24 cellular contexts compared by ENCODE assay signal in the genomic region with DNA sequence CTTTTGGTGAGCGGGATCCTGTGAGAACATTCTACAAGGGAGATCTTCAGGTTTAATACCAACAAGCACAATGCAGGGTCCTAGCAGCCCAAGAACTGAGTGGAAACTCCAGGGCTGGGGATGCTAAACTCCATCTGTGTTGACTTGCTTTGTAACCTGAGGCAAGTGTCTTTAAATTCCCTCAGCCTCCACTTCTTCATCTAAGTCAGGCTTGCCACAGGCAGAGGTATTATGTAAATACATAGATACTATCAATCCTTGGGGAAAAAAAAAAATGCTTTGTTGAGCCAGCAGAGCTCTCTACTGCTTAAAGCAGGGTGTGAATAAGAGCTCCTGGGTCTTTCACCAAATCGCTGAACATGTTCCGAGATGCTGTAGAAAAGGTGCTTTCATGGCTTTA.
DNase-seq lines count a peak whose midpoint lies in the region; ATAC-seq, FAIRE-seq and TF ChIP-seq lines count a peak whose summit lies in the region.
"Had no signal": no experiment of that assay in that cellular context is flagged by ENCODE, and none has a peak within 500 bp of the region (broad histone marks: within the 10 kb centered on the region; RNA-seq: fewer than 3 reads in every experiment).

No MANE protein-coding gene starts in this region.

- ATAC-seq in GM18502 (IDR thresholded peaks at IDR 0.05; ENCODE audit: poor library complexity, unreplicated experiment), result no peak
- ATAC-seq: activated naive CD4-positive, alpha-beta T cell treated with anti-CD3 and anti-CD28 coated beads, Interleukin-2, amount 50 U/mL, for 72 hours; naive thymus-derived CD4-positive, alpha-beta T cell had no signal

- H3K18ac ChIP-seq in H1 (ENCODE audit: extremely low read depth, low read length), result no peak overlapping the region
- H3K18ac ChIP-seq in trophoblast cell (ENCODE audit: low read length), result no peak overlapping the region

- H4K91ac ChIP-seq in H1 (replicated peaks; ENCODE audit: insufficient read length, low read length), result no peak overlapping the region
- no peak overlapping the region for H4K91ac ChIP-seq in trophoblast cell (ENCODE audit: low read depth, low read length)

- peaks cover 10% of the 10 kb centered on the region for H3K27me3 Mint-ChIP-seq in activated T-helper 2 cell treated with anti-CD3 and anti-CD28 coated beads, Interferon-gamma antibody, Interleukin-2, Interleukin-4, amounts not matched to agents 10 μg/mL and 5 μg/mL and 100 μg/mL, durations not matched to agents 14 hours and 24 hours and 36 hours (ENCODE audit: low read depth)

- TF ChIP-seq EP300 in H1 (IDR thresholded peaks at IDR 0.05; ENCODE audit: borderline replicate concordance in 1 of 2, low read depth in 2 of 2, low read length in 2 of 2), result no peak

- no peak overlapping the region for H3K27ac Mint-ChIP-seq in activated T-helper 2 cell treated with anti-CD3 and anti-CD28 coated beads, Interferon-gamma antibody, Interleukin-2, Interleukin-4, amounts not matched to agents 10 μg/mL and 5 μg/mL and 100 μg/mL, durations not matched to agents 14 hours and 24 hours and 36 hours
- H3K27ac Mint-ChIP-seq: activated naive CD4-positive, alpha-beta T cell treated with anti-CD3 and anti-CD28 coated beads, Interleukin-2, amount 50 U/mL, for 72 hours; naive thymus-derived CD4-positive, alpha-beta T cell; stimulated activated naive B cell treated with anti-CD40 and anti-IgM and Interleukin-4, amounts not matched to agents 10 μg/mL and 1 μg/mL and 100 μg/mL, for 72 hours had no signal

- no peak for TF ChIP-seq POLR2A in H1 (IDR thresholded peaks at IDR 0.05; ENCODE audit: control extremely low read depth in 1 of 2, low read depth in 2 of 2, low read length in 2 of 2)
- TF ChIP-seq POLR2A in GM12892 (IDR thresholded peaks at IDR 0.05; ENCODE audit: low read depth, low read length), result no peak

- H3K4me2 ChIP-seq in H1 (ENCODE audit: insufficient read depth in 1 of 2, low read depth in 2 of 2, low read length in 2 of 2) (no peak overlapping the region), trophoblast cell (ENCODE audit: low read length) (no peak overlapping the region)

- H3K9ac ChIP-seq in H1 (replicated peaks in 1 of 4; ENCODE audit: extremely low read depth in 1 of 4, low read depth in 3 of 4, low read length in 3 of 4), result no peak overlapping the region
- H3K9ac ChIP-seq in trophoblast cell (ENCODE audit: low read length), result no peak overlapping the region

- DNase-seq in EH (ENCODE audit: low read depth) (peak; percentile 33), NCI-H526 treated with DMSO at 0.1 percent for 48 hours (lab: John Stamatoyannopoulos, UW) (peak; percentile 67), H1 (ENCODE audit: low read depth in 1 of 2, low spot score in 2 of 2) (no peak), trophoblast cell (peak; percentile 15 to 76), GM12892 (ENCODE audit: insufficient read length) (no peak)
- DNase-seq in activated T-helper 2 cell treated with anti-CD3 and anti-CD28 coated beads, Interferon-gamma antibody, Interleukin-2, Interleukin-4, amounts not matched to agents 10 μg/mL and 5 μg/mL and 100 μg/mL, durations not matched to agents 14 hours and 24 hours and 36 hours (ENCODE audit: low spot score), result no peak
- DNase-seq: activated T-cell treated with anti-CD3 and anti-CD28 coated beads, Interleukin-2, amount 50 U/mL, for 48 hours; Calu3; GDM1; HCEC 1CT; hypothalamus; kidney; MV-4-11; naive thymus-derived CD4-positive, alpha-beta T cell; NCI-H510A treated with DMSO at 0.1 percent for 48 hours; OCI-M1; pancreas; sigmoid colon; stimulated activated naive B cell treated with anti-CD40 and anti-IgM and Interleukin-4, amounts not matched to agents 10 μg/mL and 1 μg/mL and 100 μg/mL, for 72 hours; T-helper 9 cell had no signal

- H2BK120ac ChIP-seq in H1 (replicated peaks; ENCODE audit: low read depth, low read length), result no peak overlapping the region
- H2BK120ac ChIP-seq in trophoblast cell (ENCODE audit: insufficient read depth, low read length, poor library complexity), result no peak overlapping the region

- H2BK12ac ChIP-seq in H1 (ENCODE audit: low read depth, low read length), result 0 out of 2 replicates have a peak overlapping the region, but pooled peaks have one; percentile 1
- no peak overlapping the region for H2BK12ac ChIP-seq in trophoblast cell (ENCODE audit: low read length)

- H3K23ac ChIP-seq in H1 (ENCODE audit: insufficient read length) (no peak overlapping the region), trophoblast cell (ENCODE audit: low read length) (no peak overlapping the region)

- no peak overlapping the region for H2BK15ac ChIP-seq in H1 (ENCODE audit: low read length)

- no peak overlapping the region for H4K12ac ChIP-seq in trophoblast cell (ENCODE audit: low read depth, low read length)

- H3K9me3 ChIP-seq in H1 (ENCODE audit: insufficient read depth in 2 of 2, low read depth in 1 of 2, low read length in 1 of 2) (no peaks in the 10 kb centered on the region), trophoblast cell (ENCODE audit: insufficient read depth, low read depth, low read length) (no peaks in the 10 kb centered on the region)
- H3K9me3 ChIP-seq: pancreas, sigmoid colon had no signal

- WGBS in H1 (ENCODE audit: extremely low coverage in 1 of 2, insufficient coverage in 1 of 2, insufficient read length in 1 of 2, insufficient replicate concordance in 2 of 2, low coverage in 1 of 2, low lambda C conversion rate in 2 of 2, missing lambda C conversion rate in 1 of 2), 2 experiments, result 95% methylated on average over 3 of the region's 3 CpGs; no CpG with 5 or more reads in 1 of the 2 experiments
- WGBS in trophoblast cell (ENCODE audit: extremely low coverage, insufficient coverage, insufficient read length), result no CpG with 5 or more reads among the region's 3 CpGs

- H3K27me3 ChIP-seq in H1 (replicated peaks in 1 of 4; ENCODE audit: control insufficient read depth in 3 of 4, extremely low read depth in 1 of 4, insufficient read depth in 3 of 4, low read length in 3 of 4) (no peaks in the 10 kb centered on the region), trophoblast cell (ENCODE audit: insufficient read depth, low read length) (no peaks in the 10 kb centered on the region)
- H3K27me3 ChIP-seq: pancreas, sigmoid colon had no signal

- H2AK5ac ChIP-seq in H1 (ENCODE audit: low read depth, low read length) (no peak overlapping the region), trophoblast cell (ENCODE audit: low read length) (no peak overlapping the region)

- no peaks in the 10 kb centered on the region; the same call in 1 of the 2 replicates for H3K23me2 ChIP-seq in H1 (ENCODE audit: low read depth, low read length)

- H3K4me1 ChIP-seq in H1 (replicated peaks in 1 of 4; ENCODE audit: control insufficient read depth in 3 of 4, insufficient read depth in 4 of 4, low read length in 3 of 4) (peaks cover 0 to 3% (median 1%) of the 10 kb centered on the region in 4 experiments; a peak in 2 of 7 replicates), trophoblast cell (ENCODE audit: control insufficient read depth in 1 of 2, insufficient read depth in 2 of 2, low read length in 2 of 2) (peaks cover 2 to 11% of the 10 kb centered on the region in 2 experiments)
- H3K4me1 ChIP-seq: pancreas had no signal

- H3K36me3 Mint-ChIP-seq in activated T-helper 2 cell treated with anti-CD3 and anti-CD28 coated beads, Interferon-gamma antibody, Interleukin-2, Interleukin-4, amounts not matched to agents 10 μg/mL and 5 μg/mL and 100 μg/mL, durations not matched to agents 14 hours and 24 hours and 36 hours (ENCODE audit: low read depth), result no peaks in the 10 kb centered on the region
- H3K36me3 Mint-ChIP-seq: activated naive CD4-positive, alpha-beta T cell treated with anti-CD3 and anti-CD28 coated beads, Interleukin-2, amount 50 U/mL, for 72 hours; naive thymus-derived CD4-positive, alpha-beta T cell; stimulated activated naive B cell treated with anti-CD40 and anti-IgM and Interleukin-4, amounts not matched to agents 10 μg/mL and 1 μg/mL and 100 μg/mL, for 72 hours had no signal

- H2AFZ ChIP-seq in H1 (ENCODE audit: low read length) (no peak overlapping the region; the same call in 1 of the 2 replicates), trophoblast cell (ENCODE audit: insufficient read depth, low read length, poor library complexity) (no peak overlapping the region)

- no peak overlapping the region for H3K4me3 Mint-ChIP-seq in activated T-helper 2 cell treated with anti-CD3 and anti-CD28 coated beads, Interferon-gamma antibody, Interleukin-2, Interleukin-4, amounts not matched to agents 10 μg/mL and 5 μg/mL and 100 μg/mL, durations not matched to agents 14 hours and 24 hours and 36 hours (ENCODE audit: low read depth)
- H3K4me3 Mint-ChIP-seq: naive thymus-derived CD4-positive, alpha-beta T cell; stimulated activated naive B cell treated with anti-CD40 and anti-IgM and Interleukin-4, amounts not matched to agents 10 μg/mL and 1 μg/mL and 100 μg/mL, for 72 hours had no signal

- H3K9me3 Mint-ChIP-seq in activated T-helper 2 cell treated with anti-CD3 and anti-CD28 coated beads, Interferon-gamma antibody, Interleukin-2, Interleukin-4, amounts not matched to agents 10 μg/mL and 5 μg/mL and 100 μg/mL, durations not matched to agents 14 hours and 24 hours and 36 hours, result no peaks in the 10 kb centered on the region
- H3K9me3 Mint-ChIP-seq: activated naive CD4-positive, alpha-beta T cell treated with anti-CD3 and anti-CD28 coated beads, Interleukin-2, amount 50 U/mL, for 72 hours; stimulated activated naive B cell treated with anti-CD40 and anti-IgM and Interleukin-4, amounts not matched to agents 10 μg/mL and 1 μg/mL and 100 μg/mL, for 72 hours had no signal

- H2BK5ac ChIP-seq in H1 (ENCODE audit: low read depth, low read length), result no peak overlapping the region
- peak overlapping the region; percentile 55 for H2BK5ac ChIP-seq in trophoblast cell (ENCODE audit: low read depth, low read length, poor library complexity)

- no peak for TF ChIP-seq RAD21 in H1 (IDR thresholded peaks at IDR 0.05 in 1 of 2, conservative IDR thresholded peaks at IDR 0.05 in 1 of 2; ENCODE audit: low read depth in 2 of 2, low read length in 2 of 2)

- POLR2A ChIA-PET in H1 (lab: Charles Lee; ENCODE audit: partially characterized antibody), result no interaction called here

- H2BK20ac ChIP-seq in H1 (ENCODE audit: low read length), result no peak overlapping the region

- H3K56ac ChIP-seq in H1 (replicated peaks; ENCODE audit: insufficient read length, low read depth, low read length), result no peak overlapping the region

- peaks cover 4% of the 10 kb centered on the region for H3K4me1 Mint-ChIP-seq in activated T-helper 2 cell treated with anti-CD3 and anti-CD28 coated beads, Interferon-gamma antibody, Interleukin-2, Interleukin-4, amounts not matched to agents 10 μg/mL and 5 μg/mL and 100 μg/mL, durations not matched to agents 14 hours and 24 hours and 36 hours (ENCODE audit: low read depth)

- H3K79me2 ChIP-seq in H1 (ENCODE audit: control insufficient read depth in 1 of 2, insufficient read depth in 2 of 2, low read length in 2 of 2) (no peaks in the 10 kb centered on the region), trophoblast cell (ENCODE audit: control insufficient read depth, insufficient read depth, low read length, poor library complexity) (no peaks in the 10 kb centered on the region)

- H4K8ac ChIP-seq in H1 (ENCODE audit: extremely low read depth, insufficient read depth, low read length) (no peak overlapping the region), trophoblast cell (ENCODE audit: low read depth, low read length) (no peak overlapping the region)

- TF ChIP-seq CTCF in H1 (IDR thresholded peaks at IDR 0.05; ENCODE audit: control extremely low read depth in 1 of 3, insufficient read depth in 1 of 3, low read depth in 1 of 3, low read length in 3 of 3), result no peak

- no peak for FAIRE-seq in H1 (lab: Jason Lieb, UNC)
- FAIRE-seq in GM12892 (lab: Jason Lieb, UNC), result no peak
- FAIRE-seq: colon, kidney, pancreas had no signal

- intact Hi-C loops in activated T-helper 2 cell treated with anti-CD3 and anti-CD28 coated beads, Interferon-gamma antibody, Interleukin-2, Interleukin-4, amounts not matched to agents 10 μg/mL and 5 μg/mL and 100 μg/mL, durations not matched to agents 14 hours and 24 hours and 36 hours (cut with micrococcal nuclease), result no loop called here

- H3K14ac ChIP-seq in H1 (ENCODE audit: insufficient read length) (no peak overlapping the region), trophoblast cell (ENCODE audit: low read length) (no peak overlapping the region)

- CTCF ChIA-PET in H1 (lab: Charles Lee; ENCODE audit: partially characterized antibody), result interaction anchor here (0.7 to 7.9 kb wide), 13 partner anchors 9 to 1009 kb away, joined by 3 to 103 read pairs (median 4); a partner anchor contains a TSS

- H4K5ac ChIP-seq in H1 (ENCODE audit: insufficient read length, low read depth, low read length), result no peak overlapping the region

- H3K79me1 ChIP-seq in H1 (ENCODE audit: low read depth, low read length), result no peaks in the 10 kb centered on the region
- H3K79me1 ChIP-seq in trophoblast cell (ENCODE audit: low read length), result peaks cover 5% of the 10 kb centered on the region

- H4K20me1 ChIP-seq in H1 (replicated peaks in 1 of 2; ENCODE audit: control insufficient read depth in 1 of 2, insufficient read depth in 2 of 2, low read length in 2 of 2), result no peaks in the 10 kb centered on the region

- no peak overlapping the region for H3K4ac ChIP-seq in H1 (replicated peaks; ENCODE audit: insufficient read length, low read depth, low read length)
- H3K4ac ChIP-seq in trophoblast cell (ENCODE audit: low read depth, low read length), result no peak overlapping the region

- no peak overlapping the region for H3K4me3 ChIP-seq in H1 (ENCODE audit: extremely low read depth in 1 of 4, insufficient read depth in 2 of 4, low read depth in 3 of 4, low read length in 4 of 4)
- no peak overlapping the region for H3K4me3 ChIP-seq in trophoblast cell (ENCODE audit: low read depth, low read length)
- H3K4me3 ChIP-seq: pancreas, sigmoid colon, SK-N-MC had no signal

- no peaks in the 10 kb centered on the region; a peak in 1 of 8 replicates for H3K36me3 ChIP-seq in H1 (ENCODE audit: control insufficient read depth in 2 of 4, insufficient read depth in 4 of 4, low read length in 3 of 4)
- H3K36me3 ChIP-seq in trophoblast cell (ENCODE audit: control insufficient read depth in 1 of 2, insufficient read depth in 2 of 2, low read length in 2 of 2), result no peaks in the 10 kb centered on the region
- H3K36me3 ChIP-seq: pancreas, sigmoid colon had no signal

- H3K27ac ChIP-seq in H1 (ENCODE audit: low read depth, low read length) (no peak overlapping the region), trophoblast cell (ENCODE audit: low read depth, low read length) (no peak overlapping the region)
- H3K27ac ChIP-seq: sigmoid colon, SK-N-MC had no signal

Comparison
In these comparisons a context has a peak if more than half of its experiments do, and no peak if none do; other contexts are left out.
1. DNase-seq: peak in EH (single experiment), NCI-H526 treated with DMSO at 0.1 percent for 48 hours (single experiment) and trophoblast cell (2 of 2); none in H1 (0 of 2), activated T-helper 2 cell treated with anti-CD3 and anti-CD28 coated beads, Interferon-gamma antibody, Interleukin-2, Interleukin-4, amounts not matched to agents 10 μg/mL and 5 μg/mL and 100 μg/mL, durations not matched to agents 14 hours and 24 hours and 36 hours (single experiment) and GM12892 (single experiment).